In the genomic region with DNA sequence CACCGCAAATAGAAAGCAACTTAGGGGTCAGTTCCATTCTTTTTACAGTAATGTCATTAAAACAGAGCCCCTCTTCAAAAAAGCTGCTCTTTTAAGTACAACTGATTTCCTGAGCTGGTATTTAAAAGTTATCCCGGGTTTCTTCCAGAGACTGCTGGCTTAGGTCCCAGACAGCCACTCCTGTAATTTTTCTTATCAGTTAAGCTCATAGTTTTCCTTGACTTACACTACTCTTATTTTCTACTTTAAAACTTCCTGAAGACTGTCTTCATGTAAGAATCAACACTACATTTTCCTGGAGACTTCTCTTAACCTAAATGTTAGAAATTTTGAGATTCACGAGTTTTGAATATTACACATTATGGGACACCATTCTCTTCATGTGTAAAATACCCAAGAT, we compare ENCODE assay signal across 17 cellular contexts. TPM values are rescaled to one million over a fixed set of nuclear protein-coding genes. Genes with fewer than 3 reads are reported as not detected.
A peak's percentile ranks its signal among the peaks of the same experiment; 100 is the strongest.
DNase-seq lines count a peak whose midpoint lies in the region; ATAC-seq and TF ChIP-seq lines count a peak whose summit lies in the region.
"Had no signal": no experiment of that assay in that cellular context is flagged by ENCODE, and none has a peak within 500 bp of the region (broad histone marks: within the 10 kb centered on the region; RNA-seq: fewer than 3 reads in every experiment).

No MANE protein-coding gene starts in this region.

- TF ChIP-seq CTCF in fibroblast of lung (conservative IDR thresholded peaks at IDR 0.05 in 1 of 2, IDR thresholded peaks at IDR 0.05 in 1 of 2; ENCODE audit: low read depth in 1 of 2, low read length in 2 of 2) (no peak), neural progenitor cell (IDR thresholded peaks at IDR 0.05) (no peak), psoas muscle (IDR thresholded peaks at IDR 0.05) (no peak)

- H3K27ac ChIP-seq in SJCRH30 (peak overlapping the region; percentile 99), fibroblast of lung (ENCODE audit: insufficient read depth, low read length) (no peak overlapping the region), neural progenitor cell (no peak overlapping the region), psoas muscle (no peak overlapping the region)

- WGBS in psoas muscle, 3 donors = 49 to 61% (median 54%) methylated on average over 3 of the region's 3 CpGs

- DNase-seq in EH (ENCODE audit: low read depth) = peak; percentile 30
- peak in 1 of 2 experiments; percentile 22 for DNase-seq in SJCRH30
- DNase-seq in fibroblast of lung (ENCODE audit: low read depth in 2 of 2) = peak; percentile 21 to 71
- DNase-seq in neural progenitor cell (ENCODE audit: low spot score) = no peak
- no peak for DNase-seq in SW 1271 (lab: John Stamatoyannopoulos, UW)
- no peak for DNase-seq in psoas muscle
- DNase-seq: activated CD4-positive, alpha-beta T cell treated with anti-CD3 and anti-CD28 coated beads for 4 hours; activated T-cell treated with anti-CD3 and anti-CD28 coated beads for 4 hours; BE2C; DMS79; NCI-H187 treated with DMSO at 0.1 percent for 48 hours; NCI-H526; occipital lobe; substantia nigra had no signal

- H3K9me3 ChIP-seq in SJCRH30 (replicated peaks) (no peaks in the 10 kb centered on the region), fibroblast of lung (ENCODE audit: control insufficient read depth, insufficient read depth, low read depth, low read length) (no peaks in the 10 kb centered on the region), neural progenitor cell (ENCODE audit: low read depth) (no peaks in the 10 kb centered on the region), psoas muscle (no peaks in the 10 kb centered on the region)
- H3K9me3 ChIP-seq: BE2C had no signal

- H3K9me3 Mint-ChIP-seq in neural progenitor cell = no peaks in the 10 kb centered on the region

- H3K36me3 Mint-ChIP-seq in neural progenitor cell = peaks cover 6% of the 10 kb centered on the region

- peaks cover 14% of the 10 kb centered on the region for H3F3A ChIP-seq in neural progenitor cell (ENCODE audit: low read depth)

- no peak overlapping the region for H2AFZ ChIP-seq in fibroblast of lung (ENCODE audit: low read length)
- H2AFZ ChIP-seq in neural progenitor cell (replicated peaks) = no peak overlapping the region

- H3K4me3 Mint-ChIP-seq in neural progenitor cell = no peak overlapping the region

- no peaks in the 10 kb centered on the region for H3K27me3 Mint-ChIP-seq in neural progenitor cell (ENCODE audit: insufficient read depth, low read depth)

- H3K79me2 ChIP-seq in fibroblast of lung (ENCODE audit: control insufficient read depth, insufficient read depth, low read length) = no peaks in the 10 kb centered on the region
- no peaks in the 10 kb centered on the region for H3K79me2 ChIP-seq in neural progenitor cell (ENCODE audit: low read depth)

- no peaks in the 10 kb centered on the region for H4K20me1 ChIP-seq in fibroblast of lung (ENCODE audit: control insufficient read depth, extremely low read depth, insufficient read depth, low read length)
- H4K20me1 ChIP-seq in neural progenitor cell (ENCODE audit: low read depth) = no peaks in the 10 kb centered on the region

- no peak overlapping the region for H3K4me3 ChIP-seq in SJCRH30
- H3K4me3 ChIP-seq in fibroblast of lung (replicated peaks in 1 of 4; ENCODE audit: control extremely low read depth in 1 of 4, insufficient read depth in 1 of 4, low read depth in 3 of 4, low read length in 4 of 4) = no peak overlapping the region
- no peak overlapping the region for H3K4me3 ChIP-seq in neural progenitor cell
- no peak overlapping the region for H3K4me3 ChIP-seq in psoas muscle
- H3K4me3 ChIP-seq: lung had no signal

- H3K9ac ChIP-seq in fibroblast of lung (ENCODE audit: insufficient read depth, low read length) = no peak overlapping the region
- no peak overlapping the region for H3K9ac ChIP-seq in neural progenitor cell

- H3K4me1 ChIP-seq in SJCRH30 = peaks cover 34% of the 10 kb centered on the region
- no peaks in the 10 kb centered on the region for H3K4me1 ChIP-seq in fibroblast of lung (ENCODE audit: control insufficient read depth, extremely low read depth, insufficient read depth, low read length)
- H3K4me1 ChIP-seq in neural progenitor cell = peaks cover 4% of the 10 kb centered on the region
- H3K4me1 ChIP-seq in psoas muscle = no peaks in the 10 kb centered on the region
- H3K4me1 ChIP-seq: BE2C had no signal

- ATAC-seq in GM18861 (IDR thresholded peaks at IDR 0.05; ENCODE audit: unreplicated experiment) (no peak), HG02759 (IDR thresholded peaks at IDR 0.05; ENCODE audit: unreplicated experiment) (no peak), psoas muscle (no peak)

- H3K4me2 ChIP-seq in fibroblast of lung (ENCODE audit: extremely low read depth, insufficient read depth, low read length) = no peak overlapping the region
- no peak overlapping the region for H3K4me2 ChIP-seq in neural progenitor cell

- intact Hi-C loops in psoas muscle (cut with DNase I) = no loop called here

- H3K36me3 ChIP-seq in SJCRH30 (peaks cover 34% of the 10 kb centered on the region), fibroblast of lung (ENCODE audit: control insufficient read depth, insufficient read depth, low read length) (no peaks in the 10 kb centered on the region), neural progenitor cell (no peaks in the 10 kb centered on the region), psoas muscle (ENCODE audit: insufficient read depth in 1 of 2, low read depth in 1 of 2) (peaks cover 0 to 59% of the 10 kb centered on the region in 2 donors)
- H3K36me3 ChIP-seq: BE2C had no signal

- H3K27ac Mint-ChIP-seq in neural progenitor cell = peak overlapping the region; percentile 15

- H3K27me3 ChIP-seq in SJCRH30 = no peaks in the 10 kb centered on the region
- H3K27me3 ChIP-seq in fibroblast of lung (ENCODE audit: control insufficient read depth, insufficient read depth, low read length) = no peaks in the 10 kb centered on the region
- no peaks in the 10 kb centered on the region for H3K27me3 ChIP-seq in neural progenitor cell
- H3K27me3 ChIP-seq in psoas muscle (ENCODE audit: insufficient read depth in 3 of 3, low read length in 2 of 3) = no peaks in the 10 kb centered on the region
- H3K27me3 ChIP-seq: BE2C had no signal

- peaks cover 17% of the 10 kb centered on the region for H3K4me1 Mint-ChIP-seq in neural progenitor cell

RNA-seq across cellular contexts. Expression of a gene that starts 48.2 kb away (rescaled TPM):
- total RNA-seq in SJCRH30 (2014; rRNA removed; shearing (Covaris generic)) = 54.4 and 61.0 TPM in 2 replicates
- total RNA-seq in fibroblast of lung (29.8 and 35.5 TPM in 2 replicates), neural progenitor cell (ENCODE audit: low replicate concordance) (56.2 and 91.9 TPM in 2 replicates), psoas muscle (10 to 100 TPM; 15.8 to 22.1 (median 19.5) TPM)
- polyA plus RNA-seq in fibroblast of lung (40.6 and 48.6 TPM in 2 replicates), psoas muscle (10 to 100 TPM in 2 of 3 donors, 1 to 10 TPM in 1; 8.9 to 19.8 (median 14.2) TPM)
- 20.6 and 25.6 TPM in 2 replicates for polyA plus RNA-seq in fibroblast of lung (2012)
- 12.6 and 14.8 TPM in 2 replicates for polyA minus RNA-seq in fibroblast of lung (ENCODE audit: low replicate concordance)

Comparison
In these comparisons a context has a peak if more than half of its experiments do, and no peak if none do; other contexts are left out.
1. DNase-seq: peak in EH (single experiment) and fibroblast of lung (2 of 2); none in neural progenitor cell (single experiment), SW 1271 (0 of 2) and psoas muscle (0 of 2).